25 cellular contexts compared by ENCODE assay signal in genomic region chr1:2074316-2074855, GRCh38. TPM values are rescaled to one million over a fixed set of nuclear protein-coding genes. Genes with fewer than 3 reads are reported as not detected.
DNase-seq lines count a peak whose midpoint lies in the region; ATAC-seq and TF ChIP-seq lines count a peak whose summit lies in the region.
"Had no signal": no experiment of that assay in that cellular context is flagged by ENCODE, and none has a peak within 500 bp of the region (broad histone marks: within the 10 kb centered on the region; RNA-seq: fewer than 3 reads in every experiment).

No MANE protein-coding gene starts in this region.

- H4K20me1 ChIP-seq in neural progenitor cell (ENCODE audit: low read depth), result peaks cover 23% of the 10 kb centered on the region

- H3K36me3 Mint-ChIP-seq in HFFc6 (ENCODE audit: low read depth), result peaks cover 14% of the 10 kb centered on the region
- H3K36me3 Mint-ChIP-seq in endodermal cell (ENCODE audit: low read depth), result peaks cover 43% of the 10 kb centered on the region
- peaks cover 15% of the 10 kb centered on the region for H3K36me3 Mint-ChIP-seq in neural progenitor cell
- no peaks in the 10 kb centered on the region for H3K36me3 Mint-ChIP-seq in T-helper 2 cell treated with Interferon-gamma antibody and Interleukin-4, amounts not matched to agents 5 μg/mL and 100 μg/mL, for 36 hours (ENCODE audit: low read depth)

- H3K4me1 Mint-ChIP-seq in HFFc6 (ENCODE audit: low read depth) (peaks cover 9% of the 10 kb centered on the region; the same call in 1 of the 2 replicates), endodermal cell (peaks cover 2% of the 10 kb centered on the region), neural progenitor cell (peaks cover 24% of the 10 kb centered on the region)
- H3K4me1 Mint-ChIP-seq in T-helper 2 cell treated with Interferon-gamma antibody and Interleukin-4, amounts not matched to agents 5 μg/mL and 100 μg/mL, for 36 hours (ENCODE audit: low read depth), result no peaks in the 10 kb centered on the region

- H3K9ac ChIP-seq in endodermal cell (ENCODE audit: extremely low read depth, low read length, poor library complexity, severe bottlenecking), result no peak overlapping the region
- no peak overlapping the region for H3K9ac ChIP-seq in neural progenitor cell

- H3K36me3 ChIP-seq in endodermal cell (ENCODE audit: control insufficient read depth, insufficient read depth, low read length) (peaks cover 4% of the 10 kb centered on the region), neural progenitor cell (no peaks in the 10 kb centered on the region)
- H3K36me3 ChIP-seq: gastrocnemius medialis, right atrium auricular region had no signal

- H3K9me3 ChIP-seq in endodermal cell (ENCODE audit: control insufficient read depth, low read length) (peaks cover 14% of the 10 kb centered on the region), neural progenitor cell (ENCODE audit: low read depth) (peaks cover 6% of the 10 kb centered on the region)

- H3K27ac Mint-ChIP-seq in HFFc6, result no peak overlapping the region
- peak overlapping the region; percentile 61 for H3K27ac Mint-ChIP-seq in endodermal cell
- peak overlapping the region; percentile 85 for H3K27ac Mint-ChIP-seq in neural progenitor cell
- no peak overlapping the region for H3K27ac Mint-ChIP-seq in T-helper 2 cell treated with Interferon-gamma antibody and Interleukin-4, amounts not matched to agents 5 μg/mL and 100 μg/mL, for 36 hours
- H3K27ac Mint-ChIP-seq: activated T-cell treated with anti-CD3 and anti-CD28 coated beads, Interleukin-2, amount 50 U/mL, for 24 hours had no signal

- CTCF ChIA-PET in AG04449 (lab: Yijun Ruan, JAX), result interaction anchor here (1.2 to 1.6 kb wide), 2 partner anchors 29 to 65 kb away, joined by 3 read pairs; no protein-coding TSS in a partner anchor

- no peak overlapping the region for H2AFZ ChIP-seq in neural progenitor cell (replicated peaks)

- no peak for DNase-seq in AG04449 (ENCODE audit: low read depth, low spot score)
- no peak for DNase-seq in HFFc6
- no peak for DNase-seq in endodermal cell
- DNase-seq in neural progenitor cell (ENCODE audit: low spot score), result no peak
- no peak for DNase-seq in UCSD-AML1 (lab: John Stamatoyannopoulos, UW; ENCODE audit: unreplicated experiment)
- DNase-seq in 8988T, result no peak
- no peak for DNase-seq in T-helper 2 cell treated with Interferon-gamma antibody and Interleukin-4, amounts not matched to agents 5 μg/mL and 100 μg/mL, for 36 hours (ENCODE audit: low spot score)
- DNase-seq: activated T-cell treated with anti-CD3 and anti-CD28 coated beads, Interleukin-2, amount 50 U/mL, for 24 hours; central memory CD4-positive, alpha-beta T cell; DMS79; gastrocnemius medialis; lower lobe of right lung; NCI-H1092 treated with DMSO at 0.1 percent for 48 hours; NCI-H2029; NCI-H345; OCI-M1; stimulated activated CD4-positive, alpha-beta T cell treated with anti-CD3 and anti-CD28 coated beads, Interleukin-12 subunit alpha, Interleukin-12 subunit beta, amount 100 ng/mL, for 4 hours; stimulated activated CD4-positive, alpha-beta T cell treated with anti-CD3 and anti-CD28 coated beads, Interleukin-4, amount 100 ng/mL, for 4 hours; stimulated activated naive CD8-positive, alpha-beta T cell treated with anti-CD3 and anti-CD28 coated beads, Interleukin-15, Interleukin-2, amounts not matched to agents 100 U/mL and 50 U/mL, for 24 hours; SW 1271; transverse colon had no signal

- H3K4me3 Mint-ChIP-seq in HFFc6, result peak overlapping the region; percentile 69
- H3K4me3 Mint-ChIP-seq in endodermal cell, result no peak overlapping the region
- H3K4me3 Mint-ChIP-seq in neural progenitor cell, result peak overlapping the region; percentile 78
- no peak overlapping the region for H3K4me3 Mint-ChIP-seq in T-helper 2 cell treated with Interferon-gamma antibody and Interleukin-4, amounts not matched to agents 5 μg/mL and 100 μg/mL, for 36 hours
- H3K4me3 Mint-ChIP-seq: activated T-cell treated with anti-CD3 and anti-CD28 coated beads, Interleukin-2, amount 50 U/mL, for 24 hours had no signal

- H3K79me2 ChIP-seq in neural progenitor cell (ENCODE audit: low read depth), result peaks cover 32% of the 10 kb centered on the region

- H3K27me3 Mint-ChIP-seq in HFFc6 (ENCODE audit: insufficient read depth), result peaks cover 38% of the 10 kb centered on the region
- no peaks in the 10 kb centered on the region for H3K27me3 Mint-ChIP-seq in endodermal cell (ENCODE audit: insufficient read depth)
- peaks cover 6% of the 10 kb centered on the region for H3K27me3 Mint-ChIP-seq in neural progenitor cell (ENCODE audit: insufficient read depth, low read depth)
- no peaks in the 10 kb centered on the region for H3K27me3 Mint-ChIP-seq in T-helper 2 cell treated with Interferon-gamma antibody and Interleukin-4, amounts not matched to agents 5 μg/mL and 100 μg/mL, for 36 hours (ENCODE audit: low read depth)
- H3K27me3 Mint-ChIP-seq: activated T-cell treated with anti-CD3 and anti-CD28 coated beads, Interleukin-2, amount 50 U/mL, for 24 hours had no signal

- H3K27me3 ChIP-seq in endodermal cell (ENCODE audit: control insufficient read depth, insufficient read depth, low read length, poor library complexity, severe bottlenecking) (no peaks in the 10 kb centered on the region), neural progenitor cell (no peaks in the 10 kb centered on the region)
- H3K27me3 ChIP-seq: right atrium auricular region, transverse colon had no signal

- POLR2A ChIA-PET in AG04449 (lab: Yijun Ruan, JAX), result no interaction called here

- ATAC-seq in HG03159 (IDR thresholded peaks at IDR 0.05; ENCODE audit: unreplicated experiment), result no peak
- ATAC-seq: gastrocnemius medialis; lower lobe of right lung; stimulated activated naive CD8-positive, alpha-beta T cell treated with anti-CD3 and anti-CD28 coated beads, Interleukin-15, Interleukin-2, amounts not matched to agents 100 U/mL and 50 U/mL, for 24 hours had no signal

- no peak for TF ChIP-seq CTCF in AG04449 (IDR thresholded peaks at IDR 0.05; ENCODE audit: insufficient read depth, low read length, missing control alignments)
- TF ChIP-seq CTCF in HFFc6 (IDR thresholded peaks at IDR 0.05), result no peak
- TF ChIP-seq CTCF in endodermal cell (conservative IDR thresholded peaks at IDR 0.05), result no peak
- no peak for TF ChIP-seq CTCF in neural progenitor cell (IDR thresholded peaks at IDR 0.05)

- H3F3A ChIP-seq in neural progenitor cell (ENCODE audit: low read depth), result no peaks in the 10 kb centered on the region

- 93% methylated on average over 7 to 22 of the region's 23 CpGs for WGBS in endodermal cell (ENCODE audit: insufficient coverage in 1 of 2, insufficient read length in 1 of 2), 2 experiments

- H3K4me1 ChIP-seq in endodermal cell (ENCODE audit: control insufficient read depth, insufficient read depth, low read length) (no peaks in the 10 kb centered on the region), neural progenitor cell (peaks cover 28% of the 10 kb centered on the region)
- H3K4me1 ChIP-seq: gastrocnemius medialis, lower lobe of right lung, right atrium auricular region had no signal

- H3K4me2 ChIP-seq in neural progenitor cell, result no peak overlapping the region

- H3K27ac ChIP-seq in endodermal cell (ENCODE audit: low read depth, low read length) (peak overlapping the region; percentile 24), neural progenitor cell (no peak overlapping the region)
- H3K27ac ChIP-seq: gastrocnemius medialis, lower lobe of right lung, right atrium auricular region, transverse colon had no signal

- peaks cover 27% of the 10 kb centered on the region for H3K9me3 Mint-ChIP-seq in HFFc6
- H3K9me3 Mint-ChIP-seq in endodermal cell, result peaks cover 29% of the 10 kb centered on the region
- peaks cover 23% of the 10 kb centered on the region for H3K9me3 Mint-ChIP-seq in neural progenitor cell
- H3K9me3 Mint-ChIP-seq in T-helper 2 cell treated with Interferon-gamma antibody and Interleukin-4, amounts not matched to agents 5 μg/mL and 100 μg/mL, for 36 hours, result peaks cover 20% of the 10 kb centered on the region

- H3K4me3 ChIP-seq in AG04449 (ENCODE audit: low read depth, low read length), result peak overlapping the region; percentile 54
- H3K4me3 ChIP-seq in endodermal cell (ENCODE audit: low read length), result no peak overlapping the region
- H3K4me3 ChIP-seq in neural progenitor cell, result no peak overlapping the region
- H3K4me3 ChIP-seq: gastrocnemius medialis, lower lobe of right lung had no signal

RNA-seq across cellular contexts. Expression of gene PRKCZ, which starts 24.2 kb away (rescaled TPM):
- total RNA-seq in HFFc6 (2021; fragmentation: NEBNext Ultra II Directional; extraction: Animal tissue kit (Norgen Biotek cat#: 25700)), result 1 to 10 TPM in 2 of 6 experiments, under 1 TPM in 4; 0.55 to 1.4 (median 0.95) TPM
- total RNA-seq in endodermal cell, result 10 to 100 TPM; 49.9 to 68.5 TPM
- 18.0 TPM for polyA plus RNA-seq in endodermal cell (2013, experiment 1 of 2)
- polyA plus RNA-seq in endodermal cell (2013, experiment 2 of 2), result 17.8 TPM
- 33.4 and 47.2 TPM in 2 replicates for total RNA-seq in neural progenitor cell (ENCODE audit: low replicate concordance)

RNA-seq across cellular contexts. Expression of gene GABRD, which starts 55.2 kb away (rescaled TPM):
- not detected for total RNA-seq in HFFc6 (2021; fragmentation: NEBNext Ultra II Directional; extraction: Animal tissue kit (Norgen Biotek cat#: 25700))
- not detected for total RNA-seq in endodermal cell
- polyA plus RNA-seq in endodermal cell (2013, experiment 1 of 2), result 1.1 TPM
- polyA plus RNA-seq in endodermal cell (2013, experiment 2 of 2), result 1.2 TPM
- 0.31 and 0.45 TPM in 2 replicates for total RNA-seq in neural progenitor cell (ENCODE audit: low replicate concordance)
- total RNA-seq: A673, epithelial cell of proximal tubule, right atrium auricular region, transverse colon had no signal

Comparison
In these comparisons a context has a peak if more than half of its experiments do, and no peak if none do; other contexts are left out.
1. H3K27ac Mint-ChIP-seq: peak in endodermal cell (single experiment) and neural progenitor cell (single experiment); none in HFFc6 (single experiment) and T-helper 2 cell treated with Interferon-gamma antibody and Interleukin-4, amounts not matched to agents 5 μg/mL and 100 μg/mL, for 36 hours (single experiment).
2. H3K4me3 Mint-ChIP-seq: peak in HFFc6 (single experiment) and neural progenitor cell (single experiment); none in endodermal cell (single experiment) and T-helper 2 cell treated with Interferon-gamma antibody and Interleukin-4, amounts not matched to agents 5 μg/mL and 100 μg/mL, for 36 hours (single experiment).
3. RNA of gene PRKCZ, which starts 24.2 kb away (total RNA-seq): 49.9 to 68.5 TPM in endodermal cell and 33.4 to 47.2 TPM in neural progenitor cell; 0.55 to 1.4 TPM in HFFc6; every median in the first group is over 10 times any median in the second.